ENCODE assay signal across 16 cellular contexts in the genomic region with DNA sequence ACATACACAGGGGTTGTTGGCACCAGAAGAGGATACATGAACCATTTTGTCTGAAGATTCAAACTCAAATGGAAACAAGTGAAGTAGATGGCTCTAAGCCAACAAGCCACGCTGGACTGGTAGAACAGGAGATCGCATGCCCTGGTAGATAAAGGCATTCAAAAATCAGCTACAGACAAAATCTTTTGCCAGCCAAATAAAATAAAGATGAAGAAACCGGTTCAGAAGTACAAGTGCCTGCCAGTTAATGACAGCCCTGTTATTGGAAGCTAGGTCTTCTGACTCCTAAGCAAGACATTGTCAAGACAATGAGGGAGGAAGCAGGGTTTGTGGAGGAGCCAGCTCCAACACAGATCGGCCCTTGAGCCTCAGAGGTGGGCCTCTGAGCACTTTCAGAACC.
"Had no signal": no experiment of that assay in that cellular context is flagged by ENCODE, and none has a peak within 500 bp of the region (broad histone marks: within the 10 kb centered on the region; RNA-seq: fewer than 3 reads in every experiment).

No MANE protein-coding gene starts in this region.

- H3K36me3 ChIP-seq: right lobe of liver had no signal

- H3K27ac Mint-ChIP-seq: activated B cell treated with CpG ODN at 0.5 μM for 24 hours; activated CD8-positive, alpha-beta T cell treated with anti-CD3 and anti-CD28 coated beads for 36 hours; activated naive CD8-positive, alpha-beta T cell; activated T-cell treated with anti-CD3 and anti-CD28 coated beads, Interleukin-2, amount 50 U/mL, for 72 hours; natural killer cell; T-helper 17 cell; type B pancreatic cell had no signal

- H3K27me3 ChIP-seq: right lobe of liver had no signal

- H3K36me3 Mint-ChIP-seq: activated naive CD8-positive, alpha-beta T cell; natural killer cell had no signal

- H3K4me1 ChIP-seq: right lobe of liver had no signal

- H3K27me3 Mint-ChIP-seq: activated B cell treated with CpG ODN at 0.5 μM for 24 hours; activated CD8-positive, alpha-beta T cell treated with anti-CD3 and anti-CD28 coated beads for 36 hours; activated naive CD8-positive, alpha-beta T cell; type B pancreatic cell had no signal

- H3K4me2 ChIP-seq: smooth muscle cell had no signal

- H3K4me3 ChIP-seq: mucosa of descending colon, right lobe of liver, smooth muscle cell had no signal

- H3K9me3 ChIP-seq: mucosa of descending colon, right lobe of liver had no signal

- DNase-seq: activated B cell treated with CpG ODN at 0.5 μM for 24 hours; activated CD4-positive, alpha-beta T cell treated with anti-CD3 and anti-CD28 coated beads for 48 hours; activated CD8-positive, alpha-beta T cell treated with anti-CD3 and anti-CD28 coated beads for 36 hours; activated gamma-delta T cell; activated T-cell treated with anti-CD3 and anti-CD28 coated beads, Interleukin-2, amount 50 U/mL, for 72 hours; amniotic stem cell; caudate nucleus; mucosa of descending colon; natural killer cell; posterior cingulate gyrus; right lobe of liver; stimulated activated naive CD8-positive, alpha-beta T cell treated with anti-CD3 and anti-CD28 coated beads, Interleukin-15, Interleukin-2, amounts not matched to agents 100 U/mL and 50 U/mL, for 24 hours; T-helper 17 cell had no signal

- H3K27ac ChIP-seq: right lobe of liver had no signal

- H3K9me3 Mint-ChIP-seq: activated B cell treated with CpG ODN at 0.5 μM for 24 hours; activated CD8-positive, alpha-beta T cell treated with anti-CD3 and anti-CD28 coated beads for 36 hours; activated T-cell treated with anti-CD3 and anti-CD28 coated beads, Interleukin-2, amount 50 U/mL, for 72 hours; natural killer cell; type B pancreatic cell had no signal

- H3K4me3 Mint-ChIP-seq: activated B cell treated with CpG ODN at 0.5 μM for 24 hours; activated CD8-positive, alpha-beta T cell treated with anti-CD3 and anti-CD28 coated beads for 36 hours; activated naive CD8-positive, alpha-beta T cell; activated T-cell treated with anti-CD3 and anti-CD28 coated beads, Interleukin-2, amount 50 U/mL, for 72 hours; natural killer cell; T-helper 17 cell; type B pancreatic cell had no signal

- H3K4me1 Mint-ChIP-seq: natural killer cell had no signal
